12 cellular contexts compared by ENCODE assay signal in genomic region chr19:3357362-3357730, GRCh38. TPM values are rescaled to one million over a fixed set of nuclear protein-coding genes. Genes with fewer than 3 reads are reported as not detected.
DNase-seq lines count a peak whose midpoint lies in the region; ATAC-seq and TF ChIP-seq lines count a peak whose summit lies in the region.
"Had no signal": no experiment of that assay in that cellular context is flagged by ENCODE, and none has a peak within 500 bp of the region (broad histone marks: within the 10 kb centered on the region; RNA-seq: fewer than 3 reads in every experiment).

No MANE protein-coding gene starts in this region.

- peak overlapping the region; percentile 50 for H3K27ac Mint-ChIP-seq in activated T-helper 17 cell treated with anti-CD3 and anti-CD28 coated beads, Interleukin-2, amount 50 U/mL, for 72 hours
- H3K27ac Mint-ChIP-seq: memory B cell had no signal

- H3K27ac ChIP-seq in 22Rv1 (peak overlapping the region; percentile 7; the same call in 1 of the 2 replicates), DND-41 (ENCODE audit: low read length) (no peak overlapping the region), muscle layer of colon (ENCODE audit: low read depth, low read length) (peak overlapping the region; percentile 59)

- H2AFZ ChIP-seq in DND-41 (ENCODE audit: low read depth, low read length): no peak overlapping the region

- no peak for ATAC-seq in DND-41 (ENCODE audit: insufficient read depth, low read depth)
- ATAC-seq in activated T-helper 17 cell treated with anti-CD3 and anti-CD28 coated beads, Interleukin-2, amount 50 U/mL, for 72 hours (replicated peaks): peak; percentile 43
- ATAC-seq in HG02973 (IDR thresholded peaks at IDR 0.05; ENCODE audit: unreplicated experiment): no peak
- no peak for ATAC-seq in HG02642 (IDR thresholded peaks at IDR 0.05; ENCODE audit: poor library complexity, unreplicated experiment)
- ATAC-seq: sciatic nerve, SK-N-SH treated with all-trans-retinoic acid at 6 μM for 48 hours had no signal

- no peaks in the 10 kb centered on the region for H3K36me3 Mint-ChIP-seq in activated T-helper 17 cell treated with anti-CD3 and anti-CD28 coated beads, Interleukin-2, amount 50 U/mL, for 72 hours (ENCODE audit: low read depth)
- H3K36me3 Mint-ChIP-seq: memory B cell had no signal

- TF ChIP-seq CTCF in 22Rv1 (IDR thresholded peaks at IDR 0.05): no peak
- no peak for TF ChIP-seq CTCF in DND-41 (IDR thresholded peaks at IDR 0.05; ENCODE audit: borderline replicate concordance, extremely low read depth, low read length, poor library complexity, severe bottlenecking)

- H3K4me3 ChIP-seq in DND-41 (ENCODE audit: low read depth in 1 of 2, low read length in 2 of 2) (no peak overlapping the region), muscle layer of colon (ENCODE audit: low read depth in 1 of 2, low read length in 2 of 2) (no peak overlapping the region)

- H3K4me1 ChIP-seq in DND-41 (ENCODE audit: insufficient read depth, low read length): peaks cover 33% of the 10 kb centered on the region
- H3K4me1 ChIP-seq in muscle layer of colon (ENCODE audit: insufficient read depth, low read length): peaks cover 15% of the 10 kb centered on the region

- H3K9me3 Mint-ChIP-seq in activated T-helper 17 cell treated with anti-CD3 and anti-CD28 coated beads, Interleukin-2, amount 50 U/mL, for 72 hours: no peaks in the 10 kb centered on the region

- no peaks in the 10 kb centered on the region for H3K27me3 Mint-ChIP-seq in activated T-helper 17 cell treated with anti-CD3 and anti-CD28 coated beads, Interleukin-2, amount 50 U/mL, for 72 hours

- peak overlapping the region; percentile 77 for H3K4me3 Mint-ChIP-seq in activated T-helper 17 cell treated with anti-CD3 and anti-CD28 coated beads, Interleukin-2, amount 50 U/mL, for 72 hours

- peaks cover 10% of the 10 kb centered on the region for H3K27me3 ChIP-seq in DND-41 (ENCODE audit: insufficient read depth, low read length, poor library complexity)
- no peaks in the 10 kb centered on the region for H3K27me3 ChIP-seq in muscle layer of colon (ENCODE audit: control insufficient read depth in 1 of 2, insufficient read depth in 2 of 2, low read length in 2 of 2)

- peaks cover 9% of the 10 kb centered on the region for H3K4me1 Mint-ChIP-seq in activated T-helper 17 cell treated with anti-CD3 and anti-CD28 coated beads, Interleukin-2, amount 50 U/mL, for 72 hours

- H3K4me2 ChIP-seq in DND-41 (ENCODE audit: insufficient read depth, low read length): no peak overlapping the region

- H3K36me3 ChIP-seq in DND-41 (ENCODE audit: insufficient read depth, low read length): no peaks in the 10 kb centered on the region
- no peaks in the 10 kb centered on the region for H3K36me3 ChIP-seq in muscle layer of colon (ENCODE audit: insufficient read depth, low read length)

- H3K9ac ChIP-seq in DND-41 (ENCODE audit: low read depth, low read length): no peak overlapping the region
- H3K9ac ChIP-seq in muscle layer of colon (ENCODE audit: low read length): no peak overlapping the region

- H3K79me2 ChIP-seq in DND-41 (ENCODE audit: insufficient read depth, low read length): peaks cover 27% of the 10 kb centered on the region

- H3K9me3 ChIP-seq in DND-41 (ENCODE audit: insufficient read depth, low read length, severe bottlenecking) (no peaks in the 10 kb centered on the region), muscle layer of colon (ENCODE audit: low read length) (no peaks in the 10 kb centered on the region)

- H4K20me1 ChIP-seq in DND-41 (ENCODE audit: insufficient read depth, low read length): peaks cover 17% of the 10 kb centered on the region

- DNase-seq in DND-41 (peak; percentile 39), HK-2 (ENCODE audit: unreplicated experiment) (no peak), NCI-H1092 treated with DMSO at 0.1 percent for 48 hours (lab: John Stamatoyannopoulos, UW) (no peak)
- DNase-seq: NCI-H1930 had no signal

RNA-seq across cellular contexts. Expression of gene NFIC, which starts 9.0 kb away (rescaled TPM):
- 10 to 100 TPM; 16.7 to 18.1 TPM for total RNA-seq in activated T-helper 17 cell treated with anti-CD3 and anti-CD28 coated beads, Interleukin-2, amount 50 U/mL, for 72 hours
